ENCODE assay signal across 8 cellular contexts in the genomic region with DNA sequence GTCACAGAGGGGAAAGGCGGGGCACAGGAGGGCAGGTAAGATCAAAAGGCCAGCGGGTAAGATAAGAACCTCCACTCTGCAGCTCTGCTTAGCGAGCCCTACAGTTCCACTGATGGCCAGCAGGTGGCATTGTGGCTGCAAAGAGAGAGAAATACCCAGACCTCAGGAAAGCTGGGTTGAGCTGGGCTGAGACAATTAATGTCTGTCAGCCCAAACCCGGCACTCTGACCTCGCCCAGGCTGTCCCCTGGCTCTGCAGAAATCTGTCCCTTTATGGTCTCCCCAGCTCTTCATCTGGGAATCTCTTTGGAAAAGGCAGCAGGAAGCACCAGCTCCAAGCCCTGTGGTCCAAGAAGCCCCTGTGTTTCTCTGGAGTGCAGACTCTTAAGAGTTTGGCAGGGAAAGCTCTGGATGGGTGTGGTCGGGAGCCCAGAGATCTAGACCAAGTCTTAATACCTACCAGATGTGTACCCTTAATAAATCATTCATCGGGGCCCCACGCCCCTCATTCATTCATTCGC. TPM values are rescaled to one million over a fixed set of nuclear protein-coding genes. Genes with fewer than 3 reads are reported as not detected.
DNase-seq lines count a peak whose midpoint lies in the region; ATAC-seq and TF ChIP-seq lines count a peak whose summit lies in the region.

No MANE protein-coding gene starts in this region.

- BruUV-seq in Panc1 (replicated peaks; lab: Mats Ljungman, UMichigan): no TSS peak

- no peaks in the 10 kb centered on the region for H3K27me3 Mint-ChIP-seq in CD4-positive, alpha-beta T cell
- no peaks in the 10 kb centered on the region for H3K27me3 Mint-ChIP-seq in activated T-cell treated with anti-CD3 and anti-CD28 coated beads, Interleukin-2, amount 50 U/mL, for 24 hours

- POLR2A ChIA-PET in CD4-positive, alpha-beta T cell (lab: Charles Lee): interaction anchor here (0.9 to 3.0 kb wide), 24 partner anchors 8 to 437 kb away, joined by 3 to 49 read pairs (median 8); a partner anchor contains a TSS
- POLR2A ChIA-PET in Panc1 (lab: Charles Lee): interaction anchor here (0.5 to 1.2 kb wide), 2 partner anchors 12 to 215 kb away, joined by 4 read pairs; no protein-coding TSS in a partner anchor

- peak overlapping the region; percentile 17 for H3K4me3 Mint-ChIP-seq in CD4-positive, alpha-beta T cell
- no peak overlapping the region for H3K4me3 Mint-ChIP-seq in activated T-cell treated with anti-CD3 and anti-CD28 coated beads, Interleukin-2, amount 50 U/mL, for 24 hours

- H3K36me3 Mint-ChIP-seq in CD4-positive, alpha-beta T cell (ENCODE audit: low read depth): peaks cover 4% of the 10 kb centered on the region
- H3K36me3 Mint-ChIP-seq in activated T-cell treated with anti-CD3 and anti-CD28 coated beads, Interleukin-2, amount 50 U/mL, for 24 hours (ENCODE audit: low read depth): peaks cover 4% of the 10 kb centered on the region

- H3K4me1 ChIP-seq in Panc1 (ENCODE audit: control insufficient read depth, insufficient read depth, low read length): peaks cover 94% of the 10 kb centered on the region
- H3K4me1 ChIP-seq in neutrophil (ENCODE audit: control insufficient read depth in 1 of 2, insufficient read depth in 1 of 2, low read depth in 1 of 2, low read length in 1 of 2): no peaks in the 10 kb centered on the region

- no peaks in the 10 kb centered on the region for H3K27me3 ChIP-seq in CD4-positive, alpha-beta T cell (ENCODE audit: control insufficient read depth, insufficient read depth, low read length)
- H3K27me3 ChIP-seq in Panc1 (ENCODE audit: control insufficient read depth, insufficient read depth, low read length): no peaks in the 10 kb centered on the region
- H3K27me3 ChIP-seq in neutrophil: no peaks in the 10 kb centered on the region

- H3K9me3 Mint-ChIP-seq in CD4-positive, alpha-beta T cell: no peaks in the 10 kb centered on the region
- no peaks in the 10 kb centered on the region for H3K9me3 Mint-ChIP-seq in activated T-cell treated with anti-CD3 and anti-CD28 coated beads, Interleukin-2, amount 50 U/mL, for 24 hours

- H3K9me3 ChIP-seq in CD4-positive, alpha-beta T cell (ENCODE audit: control insufficient read depth, low read length): no peaks in the 10 kb centered on the region
- H3K9me3 ChIP-seq in Panc1 (ENCODE audit: control insufficient read depth, insufficient read depth, low read depth, low read length) (no peaks in the 10 kb centered on the region), neutrophil (no peaks in the 10 kb centered on the region)

- CTCF ChIA-PET in CD4-positive, alpha-beta T cell (lab: Charles Lee): interaction anchor here (0.5 to 3.7 kb wide), 37 partner anchors 10 to 454 kb away, joined by 3 to 58 read pairs (median 5); a partner anchor contains a TSS
- CTCF ChIA-PET in Panc1 (lab: Charles Lee): interaction anchor here (0.5 to 2.3 kb wide), 12 partner anchors 9 to 273 kb away, joined by 3 to 27 read pairs (median 4); no protein-coding TSS in a partner anchor

- H3K4me3 ChIP-seq in Panc1 (ENCODE audit: low read depth in 2 of 2, low read length in 2 of 2) (peak overlapping the region in 1 of 2 experiments; percentile 9; a peak in 1 of 4 replicates), neutrophil (ENCODE audit: low read depth in 1 of 2, low read length in 1 of 2) (no peak overlapping the region)

- intact Hi-C loops in CD4-positive, alpha-beta T cell (cut with DNase I, micrococcal nuclease): loop anchor here (1.0 to 10.0 kb wide), 9 partner anchors 8 to 360 kb away; a partner anchor contains a TSS
- intact Hi-C loops in Panc1 (cut with micrococcal nuclease; ENCODE audit: unreplicated experiment): loop anchor here (1.0 to 2.0 kb wide), 2 partner anchors 100 to 112 kb away; no protein-coding TSS in a partner anchor

- H3K4me1 Mint-ChIP-seq in CD4-positive, alpha-beta T cell (ENCODE audit: low read depth): peaks cover 51% of the 10 kb centered on the region
- peaks cover 46% of the 10 kb centered on the region for H3K4me1 Mint-ChIP-seq in activated T-cell treated with anti-CD3 and anti-CD28 coated beads, Interleukin-2, amount 50 U/mL, for 24 hours (ENCODE audit: low read depth)

- peak overlapping the region; percentile 93 for H3K27ac Mint-ChIP-seq in CD4-positive, alpha-beta T cell
- peak overlapping the region; percentile 81 for H3K27ac Mint-ChIP-seq in activated T-cell treated with anti-CD3 and anti-CD28 coated beads, Interleukin-2, amount 50 U/mL, for 24 hours

- peak; percentile 94 to 98 (median 96) for DNase-seq in CD4-positive, alpha-beta T cell
- peak; percentile 83 for DNase-seq in Panc1 (ENCODE audit: low read depth, low spot score)
- DNase-seq in activated T-cell treated with anti-CD3 and anti-CD28 coated beads, Interleukin-2, amount 50 U/mL, for 24 hours: peak; percentile 93
- DNase-seq in fibroblast of peridontal ligament (ENCODE audit: extremely low read depth): peak; percentile 83
- peak in 45 of 49 donors; percentile 10 to 83 (median 64) for DNase-seq in substantia nigra (lab: John Stamatoyannopoulos, UW)

- H3K27ac ChIP-seq in CD4-positive, alpha-beta T cell (ENCODE audit: low read depth, low read length): peak overlapping the region; percentile 56
- H3K27ac ChIP-seq in Panc1 (ENCODE audit: low read length) (peak overlapping the region; percentile 97), neutrophil (no peak overlapping the region), substantia nigra (ENCODE audit: low read depth, low read length, poor library complexity, severe bottlenecking) (no peak overlapping the region)

- TF ChIP-seq CTCF in CD4-positive, alpha-beta T cell (IDR thresholded peaks at IDR 0.05): peak; percentile 96
- TF ChIP-seq CTCF in Panc1 (IDR thresholded peaks at IDR 0.05) (peak; percentile 97), neutrophil (IDR thresholded peaks at IDR 0.05) (peak; percentile 91)

- peak; percentile 98 for ATAC-seq in CD4-positive, alpha-beta T cell (ENCODE audit: poor library complexity)
- ATAC-seq in GM19372 (IDR thresholded peaks at IDR 0.05; ENCODE audit: low read depth, unreplicated experiment) (peak; percentile 90), HG03575 (IDR thresholded peaks at IDR 0.05; ENCODE audit: extremely low read depth, insufficient number of reproducible peaks, low FRiP score, unreplicated experiment) (peak; percentile 49), Panc1 (peak; percentile 69)

- peaks cover 17% of the 10 kb centered on the region for H3K36me3 ChIP-seq in Panc1 (ENCODE audit: control insufficient read depth, insufficient read depth, low read length)
- H3K36me3 ChIP-seq in neutrophil: no peaks in the 10 kb centered on the region

- in situ Hi-C loops in Panc1 (cut with HindIII; ENCODE audit: low pct_unique_long_range_greater_than_20kb, low sequenced_read_pairs): no loop called here

RNA-seq across cellular contexts. Expression of a gene that starts 8.3 kb away (rescaled TPM):
- total RNA-seq in CD4-positive, alpha-beta T cell: 10 to 100 TPM; 87.9 to 93.0 TPM
- 1,799 TPM for total RNA-seq in Panc1 (2021; ENCODE audit: unreplicated experiment)
- polyA plus RNA-seq in Panc1 (2012; ENCODE audit: insufficient read length): 2,067 TPM

RNA-seq across cellular contexts. Expression of a gene that starts 9.5 kb away (rescaled TPM):
- 10 to 100 TPM; 79.0 to 80.2 TPM for total RNA-seq in CD4-positive, alpha-beta T cell
- 168 TPM for total RNA-seq in Panc1 (2021; ENCODE audit: unreplicated experiment)
- 158 TPM for polyA plus RNA-seq in Panc1 (2012; ENCODE audit: insufficient read length)

Comparison
In these comparisons a context has a peak if more than half of its experiments do, and no peak if none do; other contexts are left out.
1. H3K27ac ChIP-seq: peak in CD4-positive, alpha-beta T cell (single experiment) and Panc1 (single experiment); none in neutrophil (single experiment) and substantia nigra (single experiment).
2. RNA of a gene that starts 8.3 kb away (total RNA-seq): 1,799 TPM in Panc1 (single experiment); 87.9 to 93.0 TPM in CD4-positive, alpha-beta T cell; every median in the first group is over 10 times any median in the second.
3. Peak in every context shown above with its lines, with median percentiles within 50 percentile points of each other: ATAC-seq, DNase-seq and CTCF ChIP-seq.